ENCODE assay signal across 8 cellular contexts in the genomic region with DNA sequence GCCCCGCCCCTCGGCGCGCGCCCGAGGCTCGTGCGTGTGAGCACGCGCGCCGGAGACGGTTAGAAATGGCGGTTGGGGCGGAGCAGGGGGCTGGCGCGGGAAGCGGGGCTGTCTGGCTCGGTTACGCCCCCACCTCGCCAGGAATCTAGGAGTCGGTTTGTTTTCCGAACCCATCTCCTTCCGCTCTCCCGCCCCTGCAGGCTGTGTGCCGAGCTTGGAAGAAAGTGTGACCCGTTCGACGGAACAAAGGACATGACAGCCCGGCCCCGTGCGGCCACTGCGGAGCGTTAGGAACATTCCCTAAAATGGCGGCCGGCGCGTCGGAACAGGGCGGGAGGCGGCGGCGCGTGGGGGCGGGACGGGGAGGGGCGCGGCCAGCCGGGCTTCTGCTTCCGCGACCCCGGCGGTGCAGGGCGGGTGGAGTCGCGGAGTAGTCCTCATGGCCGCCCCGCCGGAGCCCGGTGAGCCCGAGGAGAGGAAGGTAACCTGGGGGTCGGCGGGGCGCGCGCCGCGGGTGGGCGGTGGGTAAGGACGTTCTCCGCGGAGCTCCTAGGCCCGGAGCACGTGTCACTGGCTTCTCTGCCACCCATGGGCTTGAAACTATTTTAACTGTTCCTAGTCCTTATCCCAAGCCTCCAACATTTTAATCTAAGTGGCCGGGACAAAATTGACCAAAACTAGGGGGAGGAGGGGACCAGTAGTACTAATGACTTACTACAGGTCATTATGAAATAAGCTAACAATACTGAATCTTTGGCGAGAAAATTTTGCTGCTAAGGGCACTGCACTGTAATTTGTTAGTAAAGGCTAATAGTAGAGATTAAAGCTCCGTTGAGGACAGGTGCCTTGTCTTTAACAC. TPM values are rescaled to one million over a fixed set of nuclear protein-coding genes. Genes with fewer than 3 reads are reported as not detected.
DNase-seq lines count a peak whose midpoint lies in the region; ATAC-seq, FAIRE-seq and TF ChIP-seq lines count a peak whose summit lies in the region.

Gene COX20 (plus strand): TSS at position 383 of the 859 bp plus-strand sequence. CDS start 57 bp downstream, at position 440.

- H3K4me3 Mint-ChIP-seq in IgD-negative memory B cell (peak within 1 kb of the TSS; percentile 95 to 100 (median 98)), nephron (peak within 1 kb of the TSS; percentile 89 to 97 (median 95))
- peak within 1 kb of the TSS; percentile 92 for H3K4me3 Mint-ChIP-seq in activated T-helper 2 cell treated with anti-CD3 and anti-CD28 coated beads, Interferon-gamma antibody, Interleukin-2, Interleukin-4, amounts not matched to agents 10 μg/mL and 5 μg/mL and 100 μg/mL, durations not matched to agents 14 hours and 24 hours and 36 hours (ENCODE audit: low read depth)
- H3K4me3 Mint-ChIP-seq in stimulated activated naive CD8-positive, alpha-beta T cell treated with anti-CD3 and anti-CD28 coated beads, Interleukin-15, Interleukin-2, amounts not matched to agents 100 ng/mL and 50 ng/mL, for 24 hours: peak within 1 kb of the TSS; percentile 99

- FAIRE-seq in RCC 7860 (lab: Jason Lieb, UNC): no peak

- no peak for TF ChIP-seq CTCF in nephron (IDR thresholded peaks at IDR 0.05; ENCODE audit: unreplicated experiment in 3 of 3)

- ATAC-seq in GM21529 (IDR thresholded peaks at IDR 0.05; ENCODE audit: unreplicated experiment): peak; percentile 59

- no peaks in the 10 kb centered on the region for H3K27me3 Mint-ChIP-seq in IgD-negative memory B cell
- H3K27me3 Mint-ChIP-seq in activated T-helper 2 cell treated with anti-CD3 and anti-CD28 coated beads, Interferon-gamma antibody, Interleukin-2, Interleukin-4, amounts not matched to agents 10 μg/mL and 5 μg/mL and 100 μg/mL, durations not matched to agents 14 hours and 24 hours and 36 hours (ENCODE audit: low read depth): no peaks in the 10 kb centered on the region
- H3K27me3 Mint-ChIP-seq in nephron (ENCODE audit: low read depth): no peaks in the 10 kb centered on the region
- no peaks in the 10 kb centered on the region for H3K27me3 Mint-ChIP-seq in stimulated activated naive CD8-positive, alpha-beta T cell treated with anti-CD3 and anti-CD28 coated beads, Interleukin-15, Interleukin-2, amounts not matched to agents 100 ng/mL and 50 ng/mL, for 24 hours

- H3K27ac Mint-ChIP-seq in IgD-negative memory B cell (peak within 1 kb of the TSS; percentile 96 to 100 (median 99)), nephron (peak within 1 kb of the TSS; percentile 100)
- peak within 1 kb of the TSS; percentile 99 for H3K27ac Mint-ChIP-seq in activated T-helper 2 cell treated with anti-CD3 and anti-CD28 coated beads, Interferon-gamma antibody, Interleukin-2, Interleukin-4, amounts not matched to agents 10 μg/mL and 5 μg/mL and 100 μg/mL, durations not matched to agents 14 hours and 24 hours and 36 hours
- peak within 1 kb of the TSS; percentile 100 for H3K27ac Mint-ChIP-seq in stimulated activated naive CD8-positive, alpha-beta T cell treated with anti-CD3 and anti-CD28 coated beads, Interleukin-15, Interleukin-2, amounts not matched to agents 100 ng/mL and 50 ng/mL, for 24 hours

- intact Hi-C loops in activated T-helper 2 cell treated with anti-CD3 and anti-CD28 coated beads, Interferon-gamma antibody, Interleukin-2, Interleukin-4, amounts not matched to agents 10 μg/mL and 5 μg/mL and 100 μg/mL, durations not matched to agents 14 hours and 24 hours and 36 hours (cut with micrococcal nuclease): loop anchor here (1.0 to 10.0 kb wide), 9 partner anchors 19 to 1729 kb away; partner anchors contain the start of genes ADSS2, CNST, HNRNPU and TFB2M

- H3K4me1 Mint-ChIP-seq in IgD-negative memory B cell (peaks cover 23 to 41% (median 37%) of the 10 kb centered on the region in 3 donors), nephron (peaks cover 41% of the 10 kb centered on the region)
- peaks cover 45% of the 10 kb centered on the region for H3K4me1 Mint-ChIP-seq in activated T-helper 2 cell treated with anti-CD3 and anti-CD28 coated beads, Interferon-gamma antibody, Interleukin-2, Interleukin-4, amounts not matched to agents 10 μg/mL and 5 μg/mL and 100 μg/mL, durations not matched to agents 14 hours and 24 hours and 36 hours (ENCODE audit: low read depth)
- H3K4me1 Mint-ChIP-seq in stimulated activated naive CD8-positive, alpha-beta T cell treated with anti-CD3 and anti-CD28 coated beads, Interleukin-15, Interleukin-2, amounts not matched to agents 100 ng/mL and 50 ng/mL, for 24 hours (ENCODE audit: low read depth): peaks cover 61% of the 10 kb centered on the region

- H3K36me3 Mint-ChIP-seq in IgD-negative memory B cell: peaks cover 5% of the 10 kb centered on the region
- H3K36me3 Mint-ChIP-seq in activated T-helper 2 cell treated with anti-CD3 and anti-CD28 coated beads, Interferon-gamma antibody, Interleukin-2, Interleukin-4, amounts not matched to agents 10 μg/mL and 5 μg/mL and 100 μg/mL, durations not matched to agents 14 hours and 24 hours and 36 hours (ENCODE audit: low read depth): peaks cover 38% of the 10 kb centered on the region
- H3K36me3 Mint-ChIP-seq in nephron (ENCODE audit: low read depth): peaks cover 29% of the 10 kb centered on the region
- H3K36me3 Mint-ChIP-seq in stimulated activated naive CD8-positive, alpha-beta T cell treated with anti-CD3 and anti-CD28 coated beads, Interleukin-15, Interleukin-2, amounts not matched to agents 100 ng/mL and 50 ng/mL, for 24 hours (ENCODE audit: low read depth): peaks cover 44% of the 10 kb centered on the region

- H3K9me3 Mint-ChIP-seq in IgD-negative memory B cell (no peaks in the 10 kb centered on the region), nephron (no peaks in the 10 kb centered on the region)
- H3K9me3 Mint-ChIP-seq in activated T-helper 2 cell treated with anti-CD3 and anti-CD28 coated beads, Interferon-gamma antibody, Interleukin-2, Interleukin-4, amounts not matched to agents 10 μg/mL and 5 μg/mL and 100 μg/mL, durations not matched to agents 14 hours and 24 hours and 36 hours: no peaks in the 10 kb centered on the region
- no peaks in the 10 kb centered on the region for H3K9me3 Mint-ChIP-seq in stimulated activated naive CD8-positive, alpha-beta T cell treated with anti-CD3 and anti-CD28 coated beads, Interleukin-15, Interleukin-2, amounts not matched to agents 100 ng/mL and 50 ng/mL, for 24 hours

- DNase-seq in DMS53 treated with DMSO at 0.1 percent for 48 hours (lab: John Stamatoyannopoulos, UW; ENCODE audit: unreplicated experiment) (peak; percentile 79), RCC 7860 (ENCODE audit: low spot score) (peak; percentile 86), fibroblast of peridontal ligament (ENCODE audit: extremely low read depth) (peak; percentile 85)
- peak; percentile 87 for DNase-seq in activated T-helper 2 cell treated with anti-CD3 and anti-CD28 coated beads, Interferon-gamma antibody, Interleukin-2, Interleukin-4, amounts not matched to agents 10 μg/mL and 5 μg/mL and 100 μg/mL, durations not matched to agents 14 hours and 24 hours and 36 hours (ENCODE audit: low spot score)

RNA-seq across cellular contexts. Expression of gene COX20, which starts in this region (rescaled TPM):
- polyA plus RNA-seq in IgD-negative memory B cell: 36.9 TPM
- total RNA-seq in activated T-helper 2 cell treated with anti-CD3 and anti-CD28 coated beads, Interferon-gamma antibody, Interleukin-2, Interleukin-4, amounts not matched to agents 10 μg/mL and 5 μg/mL and 100 μg/mL, durations not matched to agents 14 hours and 24 hours and 36 hours: 27.1 and 33.2 TPM in 2 replicates

Comparison
In these comparisons a context has a peak if more than half of its experiments do, and no peak if none do; other contexts are left out.
1. Peak in every context shown above with its lines: DNase-seq and ATAC-seq.